In the genomic region with DNA sequence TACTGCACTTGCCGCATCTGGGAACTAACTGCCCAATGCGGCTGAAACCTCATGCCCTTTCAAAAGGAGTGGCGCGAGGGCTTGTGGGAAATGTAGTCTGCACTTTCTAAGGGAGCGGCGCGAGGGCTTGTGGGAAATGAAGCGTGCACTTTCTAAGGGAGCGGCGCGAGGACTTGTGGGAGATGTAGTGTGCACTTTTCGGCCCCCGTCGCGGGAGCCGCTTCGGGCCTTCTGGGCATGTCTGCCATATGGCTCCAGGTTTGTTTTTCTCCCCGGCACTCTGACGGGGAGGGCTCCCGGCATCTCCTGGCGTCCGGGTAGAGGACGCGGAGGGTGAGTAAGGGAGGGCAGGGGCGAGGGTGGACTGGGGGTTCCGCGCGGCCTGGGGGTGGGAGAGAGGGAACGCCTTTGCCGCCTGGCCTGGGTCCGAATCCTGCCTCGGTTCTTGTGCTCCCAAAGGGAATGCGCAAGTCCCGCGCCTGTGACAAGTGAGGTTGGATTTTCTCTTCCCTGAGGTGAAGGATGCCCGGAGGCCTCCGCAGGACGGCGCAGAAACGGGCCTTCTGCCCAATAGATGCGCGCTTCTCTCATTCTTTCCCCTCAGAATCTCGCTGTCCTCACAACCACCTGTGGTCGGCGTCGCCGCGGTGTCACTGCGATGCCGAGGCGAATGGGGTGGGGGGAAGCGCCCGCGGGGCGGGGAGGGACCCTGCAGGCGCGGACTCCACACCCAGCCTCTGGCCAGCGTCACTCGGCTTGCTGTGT, we compare ENCODE assay signal across 8 cellular contexts.
DNase-seq lines count a peak whose midpoint lies in the region; ATAC-seq lines count a peak whose summit lies in the region.

Gene ZNF37A (plus strand): TSS at position 180 of the 765 bp plus-strand sequence. CDS start 2,281 bp downstream, outside the sequence.

- peak; percentile 96 for ATAC-seq in GM19023 (IDR thresholded peaks at IDR 0.05; ENCODE audit: unreplicated experiment)
- ATAC-seq in HG03280 (IDR thresholded peaks at IDR 0.05; ENCODE audit: unreplicated experiment), result peak; percentile 96

- DNase-seq in AG08396 (ENCODE audit: low spot score) (peak; percentile 87), NCI-H345 treated with DMSO at 0.1 percent for 48 hours (lab: John Stamatoyannopoulos, UW; ENCODE audit: unreplicated experiment) (peak; percentile 72), iris pigment epithelial cell (ENCODE audit: low read depth) (peak; percentile 99)
- peak; percentile 74 to 89 (median 78) for DNase-seq in activated CD4-positive, CD25-positive, alpha-beta regulatory T cell (lab: John Stamatoyannopoulos, UW)
- DNase-seq in central memory CD4-positive, alpha-beta T cell, result peak; percentile 84
- DNase-seq in stimulated activated CD4-positive, alpha-beta T cell treated with anti-CD3 and anti-CD28 coated beads, Interleukin-12 subunit alpha, Interleukin-12 subunit beta, amount 100 ng/mL, for 4 hours, result peak; percentile 86

Comparison
In these comparisons a context has a peak if more than half of its experiments do, and no peak if none do; other contexts are left out.
1. Peak in every context shown above with its lines: DNase-seq and ATAC-seq.